Comparison of ENCODE assay signal across 10 cellular contexts in genomic region chr2:43425659-43426058, GRCh38.
DNase-seq lines count a peak whose midpoint lies in the region; ATAC-seq and TF ChIP-seq lines count a peak whose summit lies in the region.
"Had no signal": no experiment of that assay in that cellular context is flagged by ENCODE, and none has a peak within 500 bp of the region (broad histone marks: within the 10 kb centered on the region; RNA-seq: fewer than 3 reads in every experiment).

No MANE protein-coding gene starts in this region.

- peaks cover 12% of the 10 kb centered on the region for H3K4me1 Mint-ChIP-seq in neural progenitor cell

- H3K4me3 Mint-ChIP-seq in neural progenitor cell, result no peak overlapping the region

- ATAC-seq in HG02571 (IDR thresholded peaks at IDR 0.05; ENCODE audit: unreplicated experiment), result no peak

- H3K27me3 Mint-ChIP-seq in neural progenitor cell (ENCODE audit: insufficient read depth, low read depth), result peaks cover 2% of the 10 kb centered on the region

- intact Hi-C loops in testis (cut with DNase I; ENCODE audit: low total_unique reads), result no loop called here

- peaks cover 7% of the 10 kb centered on the region for H3K36me3 Mint-ChIP-seq in neural progenitor cell

- H3K4me1 ChIP-seq in testis (peaks cover 16% of the 10 kb centered on the region), neural progenitor cell (no peaks in the 10 kb centered on the region)

- H3K27ac Mint-ChIP-seq in neural progenitor cell, result no peak overlapping the region

- H3K9me3 ChIP-seq in testis, result no peaks in the 10 kb centered on the region
- no peaks in the 10 kb centered on the region for H3K9me3 ChIP-seq in neural progenitor cell (ENCODE audit: low read depth)
- H3K9me3 ChIP-seq: MG63 had no signal

- H3K27me3 ChIP-seq in testis (no peaks in the 10 kb centered on the region), neural progenitor cell (no peaks in the 10 kb centered on the region)
- H3K27me3 ChIP-seq: MG63 had no signal

- H2AFZ ChIP-seq in neural progenitor cell (replicated peaks), result no peak overlapping the region

- H3K4me3 ChIP-seq in testis (no peak overlapping the region), neural progenitor cell (no peak overlapping the region)
- H3K4me3 ChIP-seq: MG63 had no signal

- H3K9ac ChIP-seq in neural progenitor cell, result no peak overlapping the region

- peak overlapping the region; percentile 26 to 55 for H3K27ac ChIP-seq in testis
- no peak overlapping the region for H3K27ac ChIP-seq in neural progenitor cell

- H3F3A ChIP-seq in neural progenitor cell (ENCODE audit: low read depth), result no peaks in the 10 kb centered on the region

- no peak overlapping the region for H3K4me2 ChIP-seq in neural progenitor cell

- H3K79me2 ChIP-seq in neural progenitor cell (ENCODE audit: low read depth), result no peaks in the 10 kb centered on the region

- H3K9me3 Mint-ChIP-seq in neural progenitor cell, result no peaks in the 10 kb centered on the region

- H3K36me3 ChIP-seq in testis (ENCODE audit: low read depth, missing control alignments) (no peaks in the 10 kb centered on the region), neural progenitor cell (no peaks in the 10 kb centered on the region)

- DNase-seq in RPMI8226, result peak; percentile 54
- DNase-seq in erythroblast (lab: John Stamatoyannopoulos, UW), result peak; percentile 37 to 55
- DNase-seq in testis, result no peak
- no peak for DNase-seq in neural progenitor cell (ENCODE audit: low spot score)
- no peak for DNase-seq in D341Med (ENCODE audit: low spot score)
- DNase-seq: activated CD4-positive, CD25-positive, alpha-beta regulatory T cell treated with anti-CD3 and anti-CD28 coated beads, Interleukin-2, amount 50 U/mL, for 72 hours; MG63; stimulated activated naive CD4-positive, alpha-beta T cell had no signal

- WGBS in testis, 2 donors, result 73 to 76% methylated on average over 1 of the region's 1 CpG

- H4K20me1 ChIP-seq in neural progenitor cell (ENCODE audit: low read depth), result no peaks in the 10 kb centered on the region

- TF ChIP-seq POLR2A in GM19193 (IDR thresholded peaks at IDR 0.05; ENCODE audit: extremely low read depth, insufficient read depth, insufficient read length) (peak; percentile 22), erythroblast (IDR thresholded peaks at IDR 0.05; ENCODE audit: low read length) (no peak), testis (IDR thresholded peaks at IDR 0.05) (no peak)

- TF ChIP-seq CTCF in testis (IDR thresholded peaks at IDR 0.05) (no peak), neural progenitor cell (IDR thresholded peaks at IDR 0.05) (no peak)

Comparison
In these comparisons a context has a peak if more than half of its experiments do, and no peak if none do; other contexts are left out.
1. DNase-seq: peak in RPMI8226 (single experiment) and erythroblast (2 of 2); none in testis (single experiment), neural progenitor cell (single experiment) and D341Med (single experiment).